Comparison of ENCODE assay signal across 9 cellular contexts in the genomic region with DNA sequence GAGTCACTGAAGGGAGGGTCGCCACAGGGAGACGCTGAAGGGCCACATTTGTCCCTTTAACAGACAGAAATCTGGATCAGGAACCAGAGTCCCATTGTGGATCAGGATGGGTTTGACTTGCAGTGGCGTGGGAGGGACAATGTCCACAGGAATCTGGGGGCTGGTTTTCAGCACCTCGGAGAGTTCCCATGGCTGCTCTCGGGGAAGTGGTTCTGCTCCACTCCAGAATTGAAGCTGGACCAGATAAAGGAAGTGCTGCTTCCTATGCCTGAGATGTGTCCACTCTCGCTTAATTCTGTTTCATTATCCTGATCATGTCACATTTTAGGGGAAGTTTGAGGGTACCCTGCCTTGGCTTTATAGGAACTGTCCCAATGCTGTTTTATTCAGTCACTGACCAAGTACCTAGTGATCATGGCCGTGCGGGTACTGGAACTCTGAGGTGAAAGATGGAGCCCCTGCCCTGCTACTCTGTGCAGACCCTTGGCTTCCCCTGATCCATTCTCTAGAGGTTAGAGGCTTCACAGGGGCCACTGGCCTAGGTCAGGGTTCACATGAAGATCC. TPM values are rescaled to one million over a fixed set of nuclear protein-coding genes. Genes with fewer than 3 reads are reported as not detected.
DNase-seq lines count a peak whose midpoint lies in the region; ATAC-seq, FAIRE-seq and TF ChIP-seq lines count a peak whose summit lies in the region.
"Had no signal": no experiment of that assay in that cellular context is flagged by ENCODE, and none has a peak within 500 bp of the region (broad histone marks: within the 10 kb centered on the region; RNA-seq: fewer than 3 reads in every experiment).

No MANE protein-coding gene starts in this region.

- TF ChIP-seq POLR2A in adrenal gland (IDR thresholded peaks at IDR 0.05) = no peak

- no peaks in the 10 kb centered on the region for H3K27me3 ChIP-seq in adrenal gland
- H3K27me3 ChIP-seq in left lung = peaks cover 0 to 11% of the 10 kb centered on the region in 2 donors

- TF ChIP-seq CTCF in adrenal gland (IDR thresholded peaks at IDR 0.05) (no peak), left lung (IDR thresholded peaks at IDR 0.05) (no peak)

- H3K4me1 ChIP-seq in adrenal gland (replicated peaks in 1 of 2) (no peaks in the 10 kb centered on the region), left lung (no peaks in the 10 kb centered on the region)

- WGBS in adrenal gland, 4 donors = 31 to 45% (median 36%) methylated on average over 7 to 8 of the region's 8 CpGs

- peak; percentile 83 for ATAC-seq in left lung

- DNase-seq in AG20443 (ENCODE audit: low spot score) (peak; percentile 80), Kasumi-1 (lab: John Stamatoyannopoulos, UW) (peak; percentile 19 to 32), adrenal gland (peak; percentile 50 to 70 (median 59)), left lung (peak in 1 of 2 donors; percentile 40), NCI-H510A (lab: John Stamatoyannopoulos, UW) (no peak), NCI-H2227 treated with DMSO at 0.1 percent for 48 hours (lab: John Stamatoyannopoulos, UW) (no peak), frontal cortex (ENCODE audit: low spot score in 2 of 2) (no peak), GDM1 (lab: John Stamatoyannopoulos, UW) (no peak)

- FAIRE-seq in frontal cortex (lab: Jason Lieb, UNC) = no peak

- intact Hi-C loops in adrenal gland (cut with DNase I) = no loop called here
- intact Hi-C loops in left lung (cut with DNase I) = loop anchor here in 1 of 2 donors (10.0 kb wide), 1 partner anchor 89 kb away; no protein-coding TSS in a partner anchor

- no peaks in the 10 kb centered on the region for H3K9me3 ChIP-seq in adrenal gland (replicated peaks in 1 of 3)
- no peaks in the 10 kb centered on the region for H3K9me3 ChIP-seq in left lung

- no peak overlapping the region for H3K4me3 ChIP-seq in adrenal gland
- H3K4me3 ChIP-seq in left lung = no peak overlapping the region
- H3K4me3 ChIP-seq: SK-N-MC had no signal

- H3K36me3 ChIP-seq in adrenal gland (replicated peaks in 1 of 2) (no peaks in the 10 kb centered on the region), left lung (no peaks in the 10 kb centered on the region)

- H3K27ac ChIP-seq in adrenal gland (no peak overlapping the region), left lung (no peak overlapping the region)
- H3K27ac ChIP-seq: SK-N-MC had no signal

RNA-seq across cellular contexts. Expression of gene ENHO, which starts 28.7 kb away (rescaled TPM):
- under 1 TPM in 1 of 8 donors, not detected in 7; 0.39 TPM for total RNA-seq in adrenal gland
- polyA plus RNA-seq in adrenal gland = 1 to 10 TPM in 1 of 3 donors, under 1 TPM in 2; 0.24 to 1.6 (median 0.88) TPM
- total RNA-seq in left lung = under 1 TPM; 0.26 to 0.61 TPM
- 53.4 TPM for total RNA-seq in frontal cortex

RNA-seq across cellular contexts. Expression of gene DNAI1, which starts 35.4 kb away (rescaled TPM):
- under 1 TPM in 1 of 8 donors, not detected in 7; 0.28 TPM for total RNA-seq in adrenal gland
- polyA plus RNA-seq in adrenal gland = 1 to 10 TPM in 1 of 3 donors, under 1 TPM in 2; 0.07 to 1.4 (median 0.30) TPM
- total RNA-seq in left lung = 1 to 10 TPM in 1 of 2 donors, under 1 TPM in 1; 0.29 to 4.1 TPM
- total RNA-seq in frontal cortex = 1.2 TPM

RNA-seq across cellular contexts. Expression of gene FAM219A, which starts 35.7 kb away (rescaled TPM):
- total RNA-seq in adrenal gland = 10 to 100 TPM in 7 of 8 donors, 1 to 10 TPM in 1; 7.6 to 26.9 (median 14.4) TPM
- polyA plus RNA-seq in adrenal gland = 10 to 100 TPM in 2 of 3 donors, 1 to 10 TPM in 1; 7.8 to 15.1 (median 14.7) TPM
- total RNA-seq in left lung = 10 to 100 TPM; 18.0 to 23.0 TPM
- total RNA-seq in frontal cortex = 22.4 TPM

Comparison
In these comparisons a context has a peak if more than half of its experiments do, and no peak if none do; other contexts are left out.
1. DNase-seq: peak in AG20443 (single experiment), Kasumi-1 (2 of 2) and adrenal gland (7 of 7); none in NCI-H510A (single experiment), NCI-H2227 treated with DMSO at 0.1 percent for 48 hours (single experiment), frontal cortex (0 of 2) and GDM1 (single experiment).
2. RNA of gene ENHO, which starts 28.7 kb away (total RNA-seq): 53.4 TPM in frontal cortex (single experiment); 0.26 to 0.61 TPM in left lung and 0.39 TPM in adrenal gland; every median in the first group is over 10 times any median in the second.